8 cellular contexts compared by ENCODE assay signal in the genomic region with DNA sequence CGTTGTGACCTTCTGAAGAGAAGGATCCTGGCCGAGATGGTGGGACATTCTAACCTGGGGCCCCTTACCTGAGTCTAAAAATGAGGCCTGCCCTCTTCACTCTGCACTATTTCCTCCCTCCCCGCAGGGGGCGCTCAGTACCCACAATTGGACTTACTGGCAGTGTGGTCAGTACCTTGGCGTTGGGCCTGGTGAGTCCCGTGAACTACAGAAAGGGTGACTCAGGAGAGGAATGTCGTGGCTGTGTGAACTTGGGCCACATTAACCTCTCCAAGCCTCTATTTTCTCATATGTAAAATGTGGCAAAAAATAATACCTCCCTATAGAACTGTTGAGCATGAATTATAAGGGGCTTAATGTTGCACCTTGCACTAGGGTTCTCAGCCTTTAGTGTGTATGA. TPM values are rescaled to one million over a fixed set of nuclear protein-coding genes. Genes with fewer than 3 reads are reported as not detected.
DNase-seq lines count a peak whose midpoint lies in the region; ATAC-seq and TF ChIP-seq lines count a peak whose summit lies in the region.

No MANE protein-coding gene starts in this region.

- H3K9me3 ChIP-seq in neutrophil, result no peaks in the 10 kb centered on the region
- no peaks in the 10 kb centered on the region for H3K9me3 ChIP-seq in stomach smooth muscle (ENCODE audit: control insufficient read depth in 2 of 2, low read length in 2 of 2)

- DNase-seq in GM04503 (ENCODE audit: low read depth) (peak; percentile 81), KG1 (lab: John Stamatoyannopoulos, UW) (peak; percentile 32), SHP77 (lab: John Stamatoyannopoulos, UW) (peak; percentile 86 to 89), foreskin keratinocyte (peak in 1 of 2 donors; percentile 72)
- peak; percentile 55 for DNase-seq in activated gamma-delta T cell treated with anti-CD3 and anti-CD28 coated beads, Interleukin-2, amount 50 U/mL, for 16 hours (ENCODE audit: low read depth)

- peaks cover 14% of the 10 kb centered on the region for H3K4me1 ChIP-seq in foreskin keratinocyte
- H3K4me1 ChIP-seq in neutrophil (ENCODE audit: control insufficient read depth in 1 of 2, insufficient read depth in 1 of 2, low read depth in 1 of 2, low read length in 1 of 2), result peaks cover 45 to 49% of the 10 kb centered on the region in 2 experiments
- H3K4me1 ChIP-seq in stomach smooth muscle (ENCODE audit: control insufficient read depth, insufficient read depth, low read length), result peaks cover 30% of the 10 kb centered on the region

- H3K27me3 ChIP-seq in foreskin keratinocyte, result no peaks in the 10 kb centered on the region
- H3K27me3 ChIP-seq in neutrophil, result no peaks in the 10 kb centered on the region
- no peaks in the 10 kb centered on the region for H3K27me3 ChIP-seq in stomach smooth muscle (ENCODE audit: control insufficient read depth in 1 of 2, insufficient read depth in 2 of 2, low read length in 2 of 2)

- ATAC-seq in foreskin keratinocyte, result peak; percentile 28
- ATAC-seq in HG03521 (IDR thresholded peaks at IDR 0.05; ENCODE audit: unreplicated experiment), result no peak

- no peak overlapping the region for H3K4me3 ChIP-seq in neutrophil (ENCODE audit: low read depth in 1 of 2, low read length in 1 of 2)
- peak overlapping the region in 1 of 2 donors; percentile 28 for H3K4me3 ChIP-seq in stomach smooth muscle (ENCODE audit: low read length in 2 of 2)

- H3K9ac ChIP-seq in stomach smooth muscle (ENCODE audit: low read length in 2 of 2), result peak overlapping the region in 1 of 2 donors; percentile 44

- H3K27ac ChIP-seq in foreskin keratinocyte, result no peak overlapping the region
- H3K27ac ChIP-seq in neutrophil, result no peak overlapping the region
- H3K27ac ChIP-seq in stomach smooth muscle (ENCODE audit: low read length), result peak overlapping the region; percentile 64

- H3K36me3 ChIP-seq in neutrophil, result peaks cover 25% of the 10 kb centered on the region
- H3K36me3 ChIP-seq in stomach smooth muscle (ENCODE audit: control insufficient read depth in 2 of 2, insufficient read depth in 2 of 2, low read length in 2 of 2), result peaks cover 27 to 36% of the 10 kb centered on the region in 2 donors

- TF ChIP-seq CTCF in foreskin keratinocyte (conservative IDR thresholded peaks at IDR 0.05) (peak; percentile 97), neutrophil (IDR thresholded peaks at IDR 0.05) (peak; percentile 83)

RNA-seq across cellular contexts. Expression of gene RSAD1, which starts 3.9 kb away (rescaled TPM):
- 37.3 and 41.0 TPM in 2 replicates for total RNA-seq in foreskin keratinocyte
- 31.2 and 33.2 TPM in 2 replicates for polyA plus RNA-seq in foreskin keratinocyte

RNA-seq across cellular contexts. Expression of gene CHAD, which starts 13.8 kb away (rescaled TPM):
- not detected in 2 replicates for total RNA-seq in foreskin keratinocyte
- polyA plus RNA-seq in foreskin keratinocyte, result not detected in 2 replicates

RNA-seq across cellular contexts. Expression of gene MYCBPAP, which starts 25.7 kb away (rescaled TPM):
- 7.8 and 13.7 TPM in 2 replicates for total RNA-seq in foreskin keratinocyte
- 5.3 and 10.1 TPM in 2 replicates for polyA plus RNA-seq in foreskin keratinocyte

RNA-seq across cellular contexts. Expression of gene EPN3, which starts 50.0 kb away (rescaled TPM):
- total RNA-seq in foreskin keratinocyte, result 124 and 225 TPM in 2 replicates
- 127 and 203 TPM in 2 replicates for polyA plus RNA-seq in foreskin keratinocyte

RNA-seq across cellular contexts. Expression of gene ACSF2, which starts 56.5 kb away (rescaled TPM):
- 37.9 and 40.6 TPM in 2 replicates for total RNA-seq in foreskin keratinocyte
- 34.6 and 35.2 TPM in 2 replicates for polyA plus RNA-seq in foreskin keratinocyte
